Comparison of ENCODE assay signal across 8 cellular contexts in genomic region chr14:50559990-50560928, GRCh38. TPM values are rescaled to one million over a fixed set of nuclear protein-coding genes. Genes with fewer than 3 reads are reported as not detected.
DNase-seq lines count a peak whose midpoint lies in the region; ATAC-seq lines count a peak whose summit lies in the region.

ATL1 (plus strand) TSS chr14:50560145; CDS start chr14:50560266, 121 bp downstream.

- peak; percentile 89 for ATAC-seq in left colon
- no peak for ATAC-seq in HG03342 (IDR thresholded peaks at IDR 0.05; ENCODE audit: unreplicated experiment)

- intact Hi-C loops in dendritic cell treated with granulocyte-macrophage colony-stimulating factor and Interleukin-4, amounts not matched to agents 40 ng/mL and 50 ng/mL, for 4 days (cut with micrococcal nuclease): no loop called here
- intact Hi-C loops in left colon (cut with DNase I, micrococcal nuclease): no loop called here

- in situ Hi-C loops in HAP-1 (cut with MboI; ENCODE audit: low sequenced_read_pairs): no loop called here

- peaks cover 62% of the 10 kb centered on the region for H3K27me3 Mint-ChIP-seq in activated CD4-positive, alpha-beta T cell treated with anti-CD3 and anti-CD28 coated beads, Interleukin-2, amount 10 ng/mL, durations not matched to agents 7 days and 5 days
- H3K27me3 Mint-ChIP-seq in dendritic cell treated with granulocyte-macrophage colony-stimulating factor and Interleukin-4, amounts not matched to agents 40 ng/mL and 50 ng/mL, for 4 days: peaks cover 20% of the 10 kb centered on the region

- peak within 1 kb of the TSS; percentile 52 for H3K4me3 ChIP-seq in HAP-1

- no peaks in the 10 kb centered on the region for H3K36me3 ChIP-seq in HAP-1 (replicated peaks)

- CTCF ChIA-PET in activated CD4-positive, alpha-beta T cell treated with anti-CD3 and anti-CD28 coated beads, Interleukin-2, amount 10 ng/mL, durations not matched to agents 7 days and 5 days (lab: Charles Lee): interaction anchor here (0.7 to 1.4 kb wide), 2 partner anchors 12 to 21 kb away, joined by 3 to 5 read pairs; no protein-coding TSS in a partner anchor

- DNase-seq in C1 segment of cervical spinal cord (lab: John Stamatoyannopoulos, UW) (peak; percentile 33 to 89 (median 82)), HAP-1 (ENCODE audit: low spot score in 2 of 2) (peak; percentile 74 to 84), NCI-H2227 (lab: John Stamatoyannopoulos, UW; ENCODE audit: unreplicated experiment) (peak; percentile 85), left colon (peak; percentile 68 to 69)
- peak; percentile 51 for DNase-seq in activated CD4-positive, alpha-beta T cell treated with anti-CD3 and anti-CD28 coated beads, Interleukin-2, amount 10 ng/mL, durations not matched to agents 7 days and 5 days
- peak; percentile 67 for DNase-seq in stimulated activated CD4-positive, alpha-beta T cell treated with anti-CD3 and anti-CD28 coated beads, Interleukin-15, amount 100 ng/mL, for 24 hours

- H3K4me1 ChIP-seq in HAP-1: peaks cover 32% of the 10 kb centered on the region

- H3K27ac Mint-ChIP-seq in activated CD4-positive, alpha-beta T cell treated with anti-CD3 and anti-CD28 coated beads, Interleukin-2, amount 10 ng/mL, durations not matched to agents 7 days and 5 days: peak within 1 kb of the TSS; percentile 63
- peak within 1 kb of the TSS; percentile 80 for H3K27ac Mint-ChIP-seq in dendritic cell treated with granulocyte-macrophage colony-stimulating factor and Interleukin-4, amounts not matched to agents 40 ng/mL and 50 ng/mL, for 4 days

- H3K36me3 Mint-ChIP-seq in activated CD4-positive, alpha-beta T cell treated with anti-CD3 and anti-CD28 coated beads, Interleukin-2, amount 10 ng/mL, durations not matched to agents 7 days and 5 days (ENCODE audit: low read depth): no peaks in the 10 kb centered on the region
- H3K36me3 Mint-ChIP-seq in dendritic cell treated with granulocyte-macrophage colony-stimulating factor and Interleukin-4, amounts not matched to agents 40 ng/mL and 50 ng/mL, for 4 days (ENCODE audit: low read depth): peaks cover 5% of the 10 kb centered on the region

- peak within 1 kb of the TSS; percentile 75 for H3K4me3 Mint-ChIP-seq in activated CD4-positive, alpha-beta T cell treated with anti-CD3 and anti-CD28 coated beads, Interleukin-2, amount 10 ng/mL, durations not matched to agents 7 days and 5 days
- peak within 1 kb of the TSS; percentile 88 for H3K4me3 Mint-ChIP-seq in dendritic cell treated with granulocyte-macrophage colony-stimulating factor and Interleukin-4, amounts not matched to agents 40 ng/mL and 50 ng/mL, for 4 days

- H3K9me3 ChIP-seq in HAP-1: no peaks in the 10 kb centered on the region

- POLR2A ChIA-PET in activated CD4-positive, alpha-beta T cell treated with anti-CD3 and anti-CD28 coated beads, Interleukin-2, amount 10 ng/mL, durations not matched to agents 7 days and 5 days (lab: Charles Lee): interaction anchor here (0.7 kb wide), 1 partner anchor 60 kb away, joined by 3 read pairs; no protein-coding TSS in a partner anchor

- no peaks in the 10 kb centered on the region for H3K27me3 ChIP-seq in HAP-1 (ENCODE audit: low read depth)

- no peaks in the 10 kb centered on the region for H3K9me3 Mint-ChIP-seq in activated CD4-positive, alpha-beta T cell treated with anti-CD3 and anti-CD28 coated beads, Interleukin-2, amount 10 ng/mL, durations not matched to agents 7 days and 5 days
- no peaks in the 10 kb centered on the region for H3K9me3 Mint-ChIP-seq in dendritic cell treated with granulocyte-macrophage colony-stimulating factor and Interleukin-4, amounts not matched to agents 40 ng/mL and 50 ng/mL, for 4 days

- H3K4me1 Mint-ChIP-seq in activated CD4-positive, alpha-beta T cell treated with anti-CD3 and anti-CD28 coated beads, Interleukin-2, amount 10 ng/mL, durations not matched to agents 7 days and 5 days: peaks cover 19% of the 10 kb centered on the region
- peaks cover 13% of the 10 kb centered on the region for H3K4me1 Mint-ChIP-seq in dendritic cell treated with granulocyte-macrophage colony-stimulating factor and Interleukin-4, amounts not matched to agents 40 ng/mL and 50 ng/mL, for 4 days (ENCODE audit: low read depth)

RNA-seq across cellular contexts. Expression of gene ATL1, which starts in this region (rescaled TPM):
- 1 to 10 TPM in 1 of 2 experiments, under 1 TPM in 1; 0.67 to 1.2 TPM for total RNA-seq in activated CD4-positive, alpha-beta T cell treated with anti-CD3 and anti-CD28 coated beads, Interleukin-2, amount 10 ng/mL, durations not matched to agents 7 days and 5 days
- total RNA-seq in left colon: 10 to 100 TPM; 12.0 to 12.6 TPM

Comparison
In these comparisons a context has a peak if more than half of its experiments do, and no peak if none do; other contexts are left out.
1. RNA of gene ATL1 (total RNA-seq): 12.0 to 12.6 TPM in left colon; 0.67 to 1.2 TPM in activated CD4-positive, alpha-beta T cell treated with anti-CD3 and anti-CD28 coated beads, Interleukin-2, amount 10 ng/mL, durations not matched to agents 7 days and 5 days; every median in the first group is over 4 times any median in the second.
2. Peak in every context shown above with its lines, with median percentiles within 50 percentile points of each other: DNase-seq.